In genomic region chr3:195713150-195713549, GRCh38 we compare ENCODE assay signal across 1 cellular context. TPM values are rescaled to one million over a fixed set of nuclear protein-coding genes. Genes with fewer than 3 reads are reported as not detected.
"Had no signal": no experiment of that assay in that cellular context is flagged by ENCODE, and none has a peak within 500 bp of the region (broad histone marks: within the 10 kb centered on the region; RNA-seq: fewer than 3 reads in every experiment).

No MANE protein-coding gene starts in this region.

RNA-seq across cellular contexts. Expression of gene MUC20, which starts 7.6 kb away (rescaled TPM):
- total RNA-seq: dermis microvascular lymphatic vessel endothelial cell had no signal
